ENCODE assay signal across 12 cellular contexts in the genomic region with DNA sequence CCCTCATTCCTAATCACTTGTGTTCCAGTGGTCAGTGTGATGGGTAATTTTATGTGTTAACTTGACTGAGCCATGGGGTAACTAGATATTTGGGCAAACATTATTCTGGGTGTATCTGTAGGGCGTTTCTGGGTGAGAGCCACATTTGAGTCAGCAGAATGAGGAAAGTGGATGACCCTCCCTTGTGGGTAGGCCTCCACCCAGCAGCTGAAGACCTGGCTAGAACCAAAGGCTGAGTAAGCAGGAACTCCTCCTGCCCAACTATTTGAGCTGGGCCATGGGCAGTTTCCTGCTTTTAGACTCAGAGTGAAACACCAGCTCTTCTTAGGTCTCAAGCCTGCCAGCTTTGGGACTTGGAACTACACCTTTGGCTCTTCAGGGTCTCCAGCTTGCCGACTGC.
A peak's percentile ranks its signal among the peaks of the same experiment; 100 is the strongest.
DNase-seq lines count a peak whose midpoint lies in the region; ATAC-seq, FAIRE-seq and TF ChIP-seq lines count a peak whose summit lies in the region.
"Had no signal": no experiment of that assay in that cellular context is flagged by ENCODE, and none has a peak within 500 bp of the region (broad histone marks: within the 10 kb centered on the region; RNA-seq: fewer than 3 reads in every experiment).

No MANE protein-coding gene starts in this region.

- H2AFZ ChIP-seq in astrocyte (ENCODE audit: low read depth, low read length) (no peak overlapping the region), GM23338 (no peak overlapping the region)

- H3K4me2 ChIP-seq in astrocyte (ENCODE audit: low read length) (no peak overlapping the region), GM23338 (no peak overlapping the region)

- no peaks in the 10 kb centered on the region for H3K9me2 ChIP-seq in GM23338 (ENCODE audit: insufficient read depth)

- H3K4me1 Mint-ChIP-seq in astrocyte (ENCODE audit: low read depth, unreplicated experiment) (peaks cover 30% of the 10 kb centered on the region), GM23338 (no peaks in the 10 kb centered on the region)
- H3K4me1 Mint-ChIP-seq: activated naive CD8-positive, alpha-beta T cell treated with anti-CD3 and anti-CD28 coated beads for 36 hours; natural killer cell had no signal

- TF ChIP-seq CTCF in astrocyte (IDR thresholded peaks at IDR 0.05; ENCODE audit: insufficient read depth, low read depth, low read length) (no peak), GM23338 (conservative IDR thresholded peaks at IDR 0.05; ENCODE audit: low read depth in 2 of 2) (no peak)

- H3K4me3 ChIP-seq in astrocyte (ENCODE audit: insufficient read depth, low read depth, low read length) (no peak overlapping the region), GM23338 (no peak overlapping the region)

- H3K4me1 ChIP-seq in astrocyte (ENCODE audit: insufficient read depth, low read length) (peaks cover 29% of the 10 kb centered on the region), GM23338 (ENCODE audit: insufficient read depth) (no peaks in the 10 kb centered on the region)

- peak; percentile 67 for FAIRE-seq in astrocyte (lab: Jason Lieb, UNC)

- H3K27me3 ChIP-seq in astrocyte (ENCODE audit: insufficient read depth, low read length) (peaks cover 2% of the 10 kb centered on the region), GM23338 (ENCODE audit: insufficient read depth) (no peaks in the 10 kb centered on the region)

- H3K27me3 Mint-ChIP-seq in astrocyte (ENCODE audit: low read depth, unreplicated experiment), result no peaks in the 10 kb centered on the region
- H3K27me3 Mint-ChIP-seq in GM23338 (ENCODE audit: insufficient read depth, low read depth, poor library complexity), result peaks cover 4% of the 10 kb centered on the region

- no peaks in the 10 kb centered on the region for H3K9me3 ChIP-seq in astrocyte (ENCODE audit: insufficient read depth, low read depth, low read length)

- no peaks in the 10 kb centered on the region for H3K79me2 ChIP-seq in astrocyte (ENCODE audit: insufficient read depth, low read length)
- H3K79me2 ChIP-seq in GM23338 (replicated peaks; ENCODE audit: insufficient read depth), result no peaks in the 10 kb centered on the region

- H3K4me3 Mint-ChIP-seq in astrocyte (ENCODE audit: unreplicated experiment) (no peak overlapping the region), GM23338 (no peak overlapping the region)
- H3K4me3 Mint-ChIP-seq: activated naive CD8-positive, alpha-beta T cell treated with anti-CD3 and anti-CD28 coated beads for 36 hours; natural killer cell; stimulated activated naive B cell treated with anti-CD40 and anti-IgM and Interleukin-4, amounts not matched to agents 10 μg/mL and 1 μg/mL and 100 μg/mL, for 72 hours had no signal

- H3K27ac ChIP-seq in astrocyte (ENCODE audit: low read depth, low read length) (no peak overlapping the region), GM23338 (ENCODE audit: low read depth) (no peak overlapping the region)

- H3K9me3 Mint-ChIP-seq in astrocyte (ENCODE audit: unreplicated experiment) (no peaks in the 10 kb centered on the region), GM23338 (no peaks in the 10 kb centered on the region)
- H3K9me3 Mint-ChIP-seq: activated naive CD8-positive, alpha-beta T cell treated with anti-CD3 and anti-CD28 coated beads for 36 hours; natural killer cell had no signal

- no peaks in the 10 kb centered on the region for H3F3A ChIP-seq in GM23338 (replicated peaks; ENCODE audit: low read depth)

- H3K9ac ChIP-seq in astrocyte (ENCODE audit: low read length), result no peak overlapping the region

- no peak overlapping the region for H3K27ac Mint-ChIP-seq in astrocyte (ENCODE audit: unreplicated experiment)
- H3K27ac Mint-ChIP-seq in GM23338, result no peak overlapping the region
- H3K27ac Mint-ChIP-seq: activated naive CD8-positive, alpha-beta T cell treated with anti-CD3 and anti-CD28 coated beads for 36 hours; natural killer cell; stimulated activated naive B cell treated with anti-CD40 and anti-IgM and Interleukin-4, amounts not matched to agents 10 μg/mL and 1 μg/mL and 100 μg/mL, for 72 hours had no signal

- H3K36me3 Mint-ChIP-seq in astrocyte (ENCODE audit: low read depth, unreplicated experiment) (no peaks in the 10 kb centered on the region), GM23338 (ENCODE audit: low read depth) (no peaks in the 10 kb centered on the region)
- H3K36me3 Mint-ChIP-seq: activated naive CD8-positive, alpha-beta T cell treated with anti-CD3 and anti-CD28 coated beads for 36 hours; natural killer cell; stimulated activated naive B cell treated with anti-CD40 and anti-IgM and Interleukin-4, amounts not matched to agents 10 μg/mL and 1 μg/mL and 100 μg/mL, for 72 hours had no signal

- ATAC-seq in HG03439 (IDR thresholded peaks at IDR 0.05; ENCODE audit: unreplicated experiment) (no peak), GM21381 (IDR thresholded peaks at IDR 0.05; ENCODE audit: unreplicated experiment) (no peak), GM23338 (no peak)
- ATAC-seq: stimulated activated naive B cell treated with anti-CD40 and anti-IgM and Interleukin-4, amounts not matched to agents 10 μg/mL and 1 μg/mL and 100 μg/mL, for 72 hours had no signal

- H3K36me3 ChIP-seq in astrocyte (ENCODE audit: insufficient read depth, low read length) (no peaks in the 10 kb centered on the region), GM23338 (ENCODE audit: insufficient read depth) (no peaks in the 10 kb centered on the region)

- H4K20me1 ChIP-seq in astrocyte (ENCODE audit: insufficient read depth, low read length) (no peaks in the 10 kb centered on the region), GM23338 (replicated peaks; ENCODE audit: insufficient read depth) (no peaks in the 10 kb centered on the region)

- peak; percentile 67 for DNase-seq in A172 (ENCODE audit: low spot score)
- peak; percentile 78 for DNase-seq in HPDE6-E6E7 (ENCODE audit: extremely low spot score)
- DNase-seq in astrocyte (ENCODE audit: low read depth), result peak; percentile 68
- DNase-seq in iris pigment epithelial cell (ENCODE audit: low read depth), result peak; percentile 14
- no peak for DNase-seq in GM23338 (ENCODE audit: low spot score)
- DNase-seq in NCI-H1417 treated with DMSO at 0.1 percent for 48 hours (lab: John Stamatoyannopoulos, UW), result no peak
- DNase-seq: activated naive CD8-positive, alpha-beta T cell treated with anti-CD3 and anti-CD28 coated beads for 36 hours; HCEC 1CT; natural killer cell; stimulated activated naive B cell treated with anti-CD40 and anti-IgM and Interleukin-4, amounts not matched to agents 10 μg/mL and 1 μg/mL and 100 μg/mL, for 72 hours had no signal

TF ChIP-seq in GM23338, 12 proteins besides CTCF, POLR2A, EP300 and RAD21:
- TF ChIP-seq NANOG (IDR thresholded peaks at IDR 0.05; ENCODE audit: borderline replicate concordance), result no peak
- TF ChIP-seq CREB1 (CRISPR knock-in tag; IDR thresholded peaks at IDR 0.05; ENCODE audit: low read depth), result no peak
- no peak for TF ChIP-seq EZH2 (IDR thresholded peaks at IDR 0.05; ENCODE audit: low read depth, unreplicated experiment)
- no peak for TF ChIP-seq ZNF331 (CRISPR knock-in tag; IDR thresholded peaks at IDR 0.05; ENCODE audit: low read depth)
- no peak for TF ChIP-seq STAT1 (IDR thresholded peaks at IDR 0.05; ENCODE audit: unreplicated experiment)
- TF ChIP-seq JUNB (IDR thresholded peaks at IDR 0.05; ENCODE audit: unreplicated experiment), result no peak
- TF ChIP-seq, protein P1, sequence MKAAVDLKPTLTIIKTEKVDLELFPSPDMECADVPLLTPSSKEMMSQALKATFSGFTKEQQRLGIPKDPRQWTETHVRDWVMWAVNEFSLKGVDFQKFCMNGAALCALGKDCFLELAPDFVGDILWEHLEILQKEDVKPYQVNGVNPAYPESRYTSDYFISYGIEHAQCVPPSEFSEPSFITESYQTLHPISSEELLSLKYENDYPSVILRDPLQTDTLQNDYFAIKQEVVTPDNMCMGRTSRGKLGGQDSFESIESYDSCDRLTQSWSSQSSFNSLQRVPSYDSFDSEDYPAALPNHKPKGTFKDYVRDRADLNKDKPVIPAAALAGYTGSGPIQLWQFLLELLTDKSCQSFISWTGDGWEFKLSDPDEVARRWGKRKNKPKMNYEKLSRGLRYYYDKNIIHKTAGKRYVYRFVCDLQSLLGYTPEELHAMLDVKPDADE (IDR thresholded peaks at IDR 0.05), result no peak

Comparison
In these comparisons a context has a peak if more than half of its experiments do, and no peak if none do; other contexts are left out.
1. DNase-seq: peak in A172 (single experiment), HPDE6-E6E7 (single experiment), astrocyte (single experiment) and iris pigment epithelial cell (single experiment); none in GM23338 (single experiment) and NCI-H1417 treated with DMSO at 0.1 percent for 48 hours (single experiment).